In genomic region chr15:96019114-96019513, GRCh38 we compare ENCODE assay signal across 9 cellular contexts.
"Had no signal": no experiment of that assay in that cellular context is flagged by ENCODE, and none has a peak within 500 bp of the region (broad histone marks: within the 10 kb centered on the region; RNA-seq: fewer than 3 reads in every experiment).

No MANE protein-coding gene starts in this region.

- H3K4me2 ChIP-seq: GM23338 had no signal

- H2AFZ ChIP-seq: GM23338 had no signal

- H3K27ac Mint-ChIP-seq: GM23338, H9, HFFc6 had no signal

- FAIRE-seq: H1, H54, HTR-8/SVneo had no signal

- H3K9me3 Mint-ChIP-seq: GM23338, HFFc6 had no signal

- DNase-seq: H9, HCEC 1CT, HFFc6, IMR-90, KBM-7 had no signal

- H3K4me3 ChIP-seq: GM23338 had no signal

- H3K4me1 Mint-ChIP-seq: GM23338, H9 had no signal

- ATAC-seq: GM23338 had no signal

- H3K4me3 Mint-ChIP-seq: GM23338, H9, HFFc6 had no signal
